Comparison of ENCODE assay signal across 31 cellular contexts in the genomic region with DNA sequence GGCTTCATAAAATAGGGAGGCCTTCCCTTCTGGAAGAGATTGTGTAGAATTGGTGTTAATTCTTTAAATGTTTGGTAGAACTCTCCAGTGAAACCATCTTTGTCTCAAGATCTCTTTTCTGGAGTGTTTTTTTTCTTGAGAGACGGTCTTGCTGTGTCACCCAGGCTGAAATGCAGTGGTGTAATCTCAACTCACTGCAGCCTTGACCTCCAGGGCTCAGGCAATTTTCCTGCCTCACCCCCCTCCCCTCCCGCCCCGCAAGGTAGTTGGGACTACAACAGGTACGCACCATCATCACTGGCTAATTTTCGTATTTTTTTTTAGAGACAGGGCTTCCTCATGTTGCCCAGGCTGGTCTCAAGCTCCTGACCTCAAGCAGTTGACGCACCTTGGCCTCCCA.
"Had no signal": no experiment of that assay in that cellular context is flagged by ENCODE, and none has a peak within 500 bp of the region (broad histone marks: within the 10 kb centered on the region; RNA-seq: fewer than 3 reads in every experiment).

No MANE protein-coding gene starts in this region.

- DNase-seq: activated CD4-positive, alpha-beta T cell treated with anti-CD3 and anti-CD28 coated beads for 4 hours; activated CD4-positive, alpha-beta T cell treated with anti-CD3 and anti-CD28 coated beads, Interleukin-2, amount 50 U/mL, for 48 hours; activated CD8-positive, alpha-beta memory T cell treated with anti-CD3 and anti-CD28 coated beads, Interleukin-2, amount 50 U/mL, for 4 hours; activated gamma-delta T cell; activated naive CD4-positive, alpha-beta T cell treated with anti-CD3 and anti-CD28 coated beads, Interleukin-2, amount 10 ng/mL, durations not matched to agents 7 days and 5 days; activated naive CD8-positive, alpha-beta T cell treated with anti-CD3 and anti-CD28 coated beads, Interleukin-2, amount 10 ng/mL, durations not matched to agents 7 days and 5 days; activated T-cell treated with anti-CD3 and anti-CD28 coated beads, Interleukin-2, amount 50 U/mL, for 1 hour; brain microvascular endothelial cell; caudate nucleus; glutamatergic neuron; hippocampal formation; kidney; left colon; mammary epithelial cell; midbrain; naive thymus-derived CD4-positive, alpha-beta T cell; occipital lobe; stimulated activated CD4-positive, alpha-beta T cell treated with anti-CD3 and anti-CD28 coated beads, Interleukin-1b, Interleukin-23, amount 100 ng/mL, for 48 hours; stimulated activated CD4-positive, alpha-beta T cell treated with anti-CD3 and anti-CD28 coated beads, Interleukin-4, amount 100 ng/mL, for 4 hours; stimulated activated CD8-positive, alpha-beta memory T cell treated with anti-CD3 and anti-CD28 coated beads, Interleukin-4, amount 100 ng/mL, for 48 hours; stomach; transverse colon had no signal

- H3K36me3 ChIP-seq: ascending aorta, brain microvascular endothelial cell, neural progenitor cell, right atrium auricular region, stomach, suprapubic skin, transverse colon had no signal

- H3K27me3 Mint-ChIP-seq: activated naive CD4-positive, alpha-beta T cell treated with anti-CD3 and anti-CD28 coated beads, Interleukin-2, amount 10 ng/mL, durations not matched to agents 7 days and 5 days; activated naive CD8-positive, alpha-beta T cell treated with anti-CD3 and anti-CD28 coated beads, Interleukin-2, amount 10 ng/mL, durations not matched to agents 7 days and 5 days; naive thymus-derived CD4-positive, alpha-beta T cell; stimulated activated memory B cell treated with anti-CD40 and anti-IgM and Interleukin-4, amounts not matched to agents 10 μg/mL and 1 μg/mL and 100 μg/mL, for 72 hours had no signal

- H3K27ac ChIP-seq: ascending aorta, brain microvascular endothelial cell, epithelial cell of prostate, neural progenitor cell, parathyroid adenoma, right atrium auricular region, stomach, suprapubic skin, transverse colon had no signal

- H3K27ac Mint-ChIP-seq: activated naive CD4-positive, alpha-beta T cell treated with anti-CD3 and anti-CD28 coated beads, Interleukin-2, amount 10 ng/mL, durations not matched to agents 7 days and 5 days; activated T-helper 1 cell treated with anti-CD3 and anti-CD28 coated beads, Interleukin-12 subunit alpha, Interleukin-12 subunit beta, Interleukin-2, Interleukin-4 antibody, amounts not matched to agents 30 ng/mL and 10 ng/mL and 1 ng/mL, durations not matched to agents 14 hours and 24 hours and 36 hours; naive thymus-derived CD4-positive, alpha-beta T cell; stimulated activated memory B cell treated with anti-CD40 and anti-IgM and Interleukin-4, amounts not matched to agents 10 μg/mL and 1 μg/mL and 100 μg/mL, for 72 hours; T-helper 2 cell treated with Interferon-gamma antibody and Interleukin-4, amounts not matched to agents 5 μg/mL and 100 μg/mL, for 36 hours had no signal

- H3K4me3 ChIP-seq: ascending aorta, neural progenitor cell, right atrium auricular region, stomach, suprapubic skin, transverse colon had no signal

- H3K27me3 ChIP-seq: ascending aorta, brain microvascular endothelial cell, neural progenitor cell, right atrium auricular region, stomach, suprapubic skin, transverse colon had no signal

- H3K9me3 Mint-ChIP-seq: activated naive CD4-positive, alpha-beta T cell treated with anti-CD3 and anti-CD28 coated beads, Interleukin-2, amount 10 ng/mL, durations not matched to agents 7 days and 5 days; activated naive CD8-positive, alpha-beta T cell treated with anti-CD3 and anti-CD28 coated beads, Interleukin-2, amount 10 ng/mL, durations not matched to agents 7 days and 5 days; activated T-helper 1 cell treated with anti-CD3 and anti-CD28 coated beads, Interleukin-12 subunit alpha, Interleukin-12 subunit beta, Interleukin-2, Interleukin-4 antibody, amounts not matched to agents 30 ng/mL and 10 ng/mL and 1 ng/mL, durations not matched to agents 14 hours and 24 hours and 36 hours; naive thymus-derived CD4-positive, alpha-beta T cell; stimulated activated memory B cell treated with anti-CD40 and anti-IgM and Interleukin-4, amounts not matched to agents 10 μg/mL and 1 μg/mL and 100 μg/mL, for 72 hours; T-helper 2 cell treated with Interferon-gamma antibody and Interleukin-4, amounts not matched to agents 5 μg/mL and 100 μg/mL, for 36 hours had no signal

- H2AFZ ChIP-seq: neural progenitor cell, parathyroid adenoma had no signal

- H3K4me1 ChIP-seq: parathyroid adenoma, right atrium auricular region, suprapubic skin had no signal

- ATAC-seq: left colon; naive thymus-derived CD4-positive, alpha-beta T cell; stimulated activated memory B cell treated with anti-CD40 and anti-IgM and Interleukin-4, amounts not matched to agents 10 μg/mL and 1 μg/mL and 100 μg/mL, for 72 hours had no signal

- H3K4me3 Mint-ChIP-seq: activated naive CD4-positive, alpha-beta T cell treated with anti-CD3 and anti-CD28 coated beads, Interleukin-2, amount 10 ng/mL, durations not matched to agents 7 days and 5 days; activated naive CD8-positive, alpha-beta T cell treated with anti-CD3 and anti-CD28 coated beads, Interleukin-2, amount 10 ng/mL, durations not matched to agents 7 days and 5 days; activated T-helper 1 cell treated with anti-CD3 and anti-CD28 coated beads, Interleukin-12 subunit alpha, Interleukin-12 subunit beta, Interleukin-2, Interleukin-4 antibody, amounts not matched to agents 30 ng/mL and 10 ng/mL and 1 ng/mL, durations not matched to agents 14 hours and 24 hours and 36 hours; naive thymus-derived CD4-positive, alpha-beta T cell; stimulated activated memory B cell treated with anti-CD40 and anti-IgM and Interleukin-4, amounts not matched to agents 10 μg/mL and 1 μg/mL and 100 μg/mL, for 72 hours; T-helper 2 cell treated with Interferon-gamma antibody and Interleukin-4, amounts not matched to agents 5 μg/mL and 100 μg/mL, for 36 hours had no signal

- H3K9me3 ChIP-seq: ascending aorta, right atrium auricular region, stomach, suprapubic skin, transverse colon had no signal

- H3K4me2 ChIP-seq: neural progenitor cell had no signal

- H3K9ac ChIP-seq: neural progenitor cell, parathyroid adenoma had no signal
